33 cellular contexts compared by ENCODE assay signal in the genomic region with DNA sequence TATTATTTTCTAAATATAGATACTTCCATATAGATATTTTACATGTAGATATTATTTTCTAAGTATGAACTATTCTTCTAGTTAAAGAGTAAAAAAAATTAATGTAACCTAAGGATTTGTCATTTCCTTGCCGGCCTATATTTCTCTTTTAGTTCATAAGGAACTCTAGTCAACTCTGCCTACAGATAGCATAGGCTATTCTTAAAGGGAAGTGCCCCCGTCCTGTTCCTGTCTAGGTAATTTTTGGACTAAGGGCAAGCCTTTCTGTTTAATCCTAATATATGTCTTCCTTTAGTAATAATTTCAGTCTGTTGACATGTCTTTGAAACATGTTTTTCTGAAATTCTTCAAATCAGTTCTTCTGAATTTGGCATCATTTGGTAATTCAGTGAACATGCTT.
"Had no signal": no experiment of that assay in that cellular context is flagged by ENCODE, and none has a peak within 500 bp of the region (broad histone marks: within the 10 kb centered on the region; RNA-seq: fewer than 3 reads in every experiment).

No MANE protein-coding gene starts in this region.

- H3K4me3 ChIP-seq: adrenal gland, body of pancreas, breast epithelium had no signal

- H3K27ac ChIP-seq: adrenal gland, body of pancreas, brain microvascular endothelial cell, breast epithelium, VCaP had no signal

- H3K27me3 ChIP-seq: adrenal gland, body of pancreas, brain microvascular endothelial cell, breast epithelium had no signal

- H3K9me3 ChIP-seq: adrenal gland, body of pancreas had no signal

- ATAC-seq: activated CD8-positive, alpha-beta T cell treated with anti-CD3 and anti-CD28 coated beads for 36 hours; activated naive CD4-positive, alpha-beta T cell treated with anti-CD3 and anti-CD28 coated beads, Interleukin-2, amount 50 U/mL, for 72 hours; activated T-cell treated with anti-CD3 and anti-CD28 coated beads, Interleukin-2, amount 50 U/mL, for 4 hours; activated T-cell treated with anti-CD3 and anti-CD28 coated beads, Interleukin-2, amount 50 U/mL, for 72 hours; activated T-helper 17 cell treated with anti-CD3 and anti-CD28 coated beads, Interleukin-2, amount 50 U/mL, for 72 hours; body of pancreas had no signal

- H3K36me3 ChIP-seq: adrenal gland, brain microvascular endothelial cell, breast epithelium had no signal

- H3K4me1 ChIP-seq: adrenal gland, body of pancreas had no signal

- FAIRE-seq: TTC549 had no signal

- DNase-seq: activated B cell treated with CpG ODN at 0.5 μM for 24 hours; activated CD4-positive, alpha-beta memory T cell treated with anti-CD3 and anti-CD28 coated beads for 36 hours; activated CD4-positive, alpha-beta T cell treated with anti-CD3 and anti-CD28 coated beads for 4 hours; activated CD4-positive, alpha-beta T cell treated with anti-CD3 and anti-CD28 coated beads, Interleukin-2, amount 10 ng/mL, durations not matched to agents 24 days and 14 days; activated CD4-positive, alpha-beta T cell treated with anti-CD3 and anti-CD28 coated beads, Interleukin-2, amount 50 U/mL, for 1 hour; activated CD4-positive, alpha-beta T cell treated with anti-CD3 and anti-CD28 coated beads, Interleukin-2, amount 50 U/mL, for 4 hours; activated CD4-positive, CD25-positive, alpha-beta regulatory T cell treated with anti-CD3 and anti-CD28 coated beads, Interleukin-2, amount 50 U/mL, for 72 hours; activated CD8-positive, alpha-beta memory T cell treated with anti-CD3 and anti-CD28 coated beads, Interleukin-2, amount 50 U/mL, for 4 hours; activated CD8-positive, alpha-beta T cell treated with anti-CD3 and anti-CD28 coated beads for 36 hours; activated effector memory CD4-positive, alpha-beta T cell treated with anti-CD3 and anti-CD28 coated beads, Interleukin-2, amount 50 U/mL, for 16 hours; activated gamma-delta T cell treated with Interleukin-2 at 50 U/mL for 16 hours; activated naive CD4-positive, alpha-beta T cell; activated naive CD4-positive, alpha-beta T cell treated with anti-CD3 and anti-CD28 coated beads for 36 hours; activated naive CD4-positive, alpha-beta T cell treated with anti-CD3 and anti-CD28 coated beads, Interleukin-2, amount 50 U/mL, for 16 hours; activated naive CD8-positive, alpha-beta T cell treated with anti-CD3 and anti-CD28 coated beads for 36 hours; activated T-cell treated with anti-CD3 and anti-CD28 coated beads for 4 hours; activated T-cell treated with anti-CD3 and anti-CD28 coated beads, Interleukin-2, amount 50 U/mL, for 1 hour; activated T-cell treated with anti-CD3 and anti-CD28 coated beads, Interleukin-2, amount 50 U/mL, for 4 hours; activated T-cell treated with anti-CD3 and anti-CD28 coated beads, Interleukin-2, amount 50 U/mL, for 72 hours; adrenal gland; amniotic stem cell; aorta; body of pancreas; brain microvascular endothelial cell; central memory CD4-positive, alpha-beta T cell; T-helper 1 cell; T-helper 2 cell; T-helper 9 cell had no signal
